Comparison of ENCODE assay signal across 1 cellular context in genomic region chr11:117022526-117022925, GRCh38.
TF ChIP-seq lines count a peak whose summit lies in the region.

No MANE protein-coding gene starts in this region.

TF ChIP-seq in GM12878, 131 proteins besides CTCF, POLR2A, EP300 and RAD21 (continued from another document):
- TF ChIP-seq, protein P1, sequence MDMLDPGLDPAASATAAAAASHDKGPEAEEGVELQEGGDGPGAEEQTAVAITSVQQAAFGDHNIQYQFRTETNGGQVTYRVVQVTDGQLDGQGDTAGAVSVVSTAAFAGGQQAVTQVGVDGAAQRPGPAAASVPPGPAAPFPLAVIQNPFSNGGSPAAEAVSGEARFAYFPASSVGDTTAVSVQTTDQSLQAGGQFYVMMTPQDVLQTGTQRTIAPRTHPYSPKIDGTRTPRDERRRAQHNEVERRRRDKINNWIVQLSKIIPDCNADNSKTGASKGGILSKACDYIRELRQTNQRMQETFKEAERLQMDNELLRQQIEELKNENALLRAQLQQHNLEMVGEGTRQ (IDR thresholded peaks at IDR 0.05; ENCODE audit: borderline replicate concordance, low read depth, low read length), result no peak
- no peak for TF ChIP-seq ZNF274 (IDR thresholded peaks at IDR 0.05; ENCODE audit: insufficient read depth, insufficient read length)
